30 cellular contexts compared by ENCODE assay signal in genomic region chr13:36000028-36000427, GRCh38.
"Had no signal": no experiment of that assay in that cellular context is flagged by ENCODE, and none has a peak within 500 bp of the region (broad histone marks: within the 10 kb centered on the region; RNA-seq: fewer than 3 reads in every experiment).

No MANE protein-coding gene starts in this region.

- H3K4me1 ChIP-seq: ascending aorta had no signal

- H3K9me3 ChIP-seq: ascending aorta had no signal

- H2AFZ ChIP-seq: PC-9 had no signal

- ATAC-seq: activated CD8-positive, alpha-beta T cell treated with anti-CD3 and anti-CD28 coated beads for 36 hours; Right ventricle myocardium inferior; SK-N-SH treated with all-trans-retinoic acid at 6 μM for 48 hours had no signal

- H3K27ac ChIP-seq: ascending aorta, cardiac muscle cell, PC-9, RWPE1 had no signal

- H3K4me3 ChIP-seq: ascending aorta, cardiac muscle cell, PC-9 had no signal

- FAIRE-seq: RCC 7860 had no signal

- H3K27me3 ChIP-seq: ascending aorta, cardiac muscle cell had no signal

- H3K36me3 ChIP-seq: ascending aorta, cardiac muscle cell had no signal

- DNase-seq: activated CD4-positive, alpha-beta T cell treated with anti-CD3 and anti-CD28 coated beads, Interleukin-2, amount 10 ng/mL, durations not matched to agents 24 days and 14 days; activated CD4-positive, alpha-beta T cell treated with anti-CD3 and anti-CD28 coated beads, Interleukin-2, amount 50 U/mL, for 4 hours; activated CD8-positive, alpha-beta T cell treated with anti-CD3 and anti-CD28 coated beads for 36 hours; activated gamma-delta T cell; activated naive CD4-positive, alpha-beta T cell treated with Interleukin-2 at 50 U/mL for 16 hours; activated naive CD8-positive, alpha-beta T cell treated with anti-CD3 and anti-CD28 coated beads, Interleukin-2, amount 10 ng/mL, durations not matched to agents 7 days and 5 days; activated T-cell treated with anti-CD3 and anti-CD28 coated beads, Interleukin-2, amount 50 U/mL, for 24 hours; amygdala; NCI-H1092 treated with DMSO at 0.1 percent for 48 hours; NCI-H1417 treated with DMSO at 0.1 percent for 48 hours; NCI-H187 treated with DMSO at 0.1 percent for 48 hours; NCI-H2081; NCI-H2171 treated with DMSO at 0.1 percent for 48 hours; NCI-H2227 treated with DMSO at 0.1 percent for 48 hours; NCI-H446; NCI-H524; NCI-H69; NK-92 treated with Interleukin-12 subunit alpha and Interleukin-12 subunit beta, amount 100 ng/mL, for 24 hours; PC-9; SIG-M5; SW 1271; T-helper 1 cell; T-helper 2 cell; T-helper 9 cell had no signal

- H3K4me2 ChIP-seq: PC-9 had no signal
